ENCODE assay signal across 19 cellular contexts in the genomic region with DNA sequence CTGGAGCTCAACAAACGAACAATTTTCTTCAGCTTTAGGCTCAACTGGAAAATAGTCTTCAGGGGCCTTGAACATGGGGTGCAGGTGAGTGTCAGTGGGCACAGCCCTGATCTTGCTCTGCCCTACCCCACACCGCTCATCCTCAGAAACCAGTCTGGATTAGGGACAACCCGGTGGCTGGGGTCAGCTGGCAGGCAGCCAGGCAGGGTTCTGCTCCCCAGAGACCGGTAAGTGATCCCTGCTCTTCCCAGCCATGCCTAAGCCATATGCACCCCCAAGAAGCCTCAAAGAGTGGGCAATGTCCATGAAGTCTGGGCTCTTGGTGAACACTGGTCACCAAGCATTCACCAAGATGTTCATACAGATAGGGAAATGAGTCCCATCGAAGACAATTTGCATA.
"Had no signal": no experiment of that assay in that cellular context is flagged by ENCODE, and none has a peak within 500 bp of the region (broad histone marks: within the 10 kb centered on the region; RNA-seq: fewer than 3 reads in every experiment).

No MANE protein-coding gene starts in this region.

- H3K9me3 Mint-ChIP-seq: activated naive CD4-positive, alpha-beta T cell treated with anti-CD3 and anti-CD28 coated beads, Interleukin-2, amount 50 U/mL, for 24 hours; activated naive CD8-positive, alpha-beta T cell treated with anti-CD3 and anti-CD28 coated beads, Interleukin-2, amount 50 U/mL, for 24 hours; T-helper 2 cell treated with Interferon-gamma antibody and Interleukin-4, amounts not matched to agents 5 μg/mL and 100 μg/mL, for 36 hours had no signal

- H3K36me3 Mint-ChIP-seq: activated naive CD4-positive, alpha-beta T cell treated with anti-CD3 and anti-CD28 coated beads, Interleukin-2, amount 50 U/mL, for 24 hours had no signal

- H3K27ac Mint-ChIP-seq: activated naive CD4-positive, alpha-beta T cell treated with anti-CD3 and anti-CD28 coated beads, Interleukin-2, amount 50 U/mL, for 24 hours; activated naive CD8-positive, alpha-beta T cell treated with anti-CD3 and anti-CD28 coated beads, Interleukin-2, amount 50 U/mL, for 24 hours; nephron; T-helper 2 cell treated with Interferon-gamma antibody and Interleukin-4, amounts not matched to agents 5 μg/mL and 100 μg/mL, for 36 hours had no signal

- ATAC-seq: activated naive CD8-positive, alpha-beta T cell treated with anti-CD3 and anti-CD28 coated beads, Interleukin-2, amount 50 U/mL, for 24 hours; mucosa of descending colon; sciatic nerve had no signal

- H3K4me1 Mint-ChIP-seq: activated naive CD4-positive, alpha-beta T cell treated with anti-CD3 and anti-CD28 coated beads, Interleukin-2, amount 50 U/mL, for 24 hours; activated naive CD8-positive, alpha-beta T cell treated with anti-CD3 and anti-CD28 coated beads, Interleukin-2, amount 50 U/mL, for 24 hours had no signal

- H3K27me3 Mint-ChIP-seq: activated naive CD4-positive, alpha-beta T cell treated with anti-CD3 and anti-CD28 coated beads, Interleukin-2, amount 50 U/mL, for 24 hours had no signal

- DNase-seq: activated CD4-positive, alpha-beta T cell treated with anti-CD3 and anti-CD28 coated beads for 48 hours; activated CD4-positive, alpha-beta T cell treated with anti-CD3 and anti-CD28 coated beads, Interleukin-2, amount 50 U/mL, for 48 hours; activated gamma-delta T cell treated with Interleukin-2 at 50 U/mL for 16 hours; activated naive CD8-positive, alpha-beta T cell treated with anti-CD3 and anti-CD28 coated beads, Interleukin-2, amount 50 U/mL, for 24 hours; activated T-cell treated with anti-CD3 and anti-CD28 coated beads, Interleukin-2, amount 50 U/mL, for 1 hour; amygdala; caudate nucleus; cortex of kidney; left ventricle myocardium inferior; mucosa of descending colon; small intestine; stimulated activated CD4-positive, alpha-beta T cell treated with anti-CD3 and anti-CD28 coated beads, Interleukin-1b, Interleukin-23, amount 100 ng/mL, for 48 hours; stimulated activated naive CD4-positive, alpha-beta T cell treated with Interleukin-2 at 50 U/mL for 16 hours; T-helper 1 cell; uterus had no signal

- H3K4me3 Mint-ChIP-seq: activated naive CD4-positive, alpha-beta T cell treated with anti-CD3 and anti-CD28 coated beads, Interleukin-2, amount 50 U/mL, for 24 hours; activated naive CD8-positive, alpha-beta T cell treated with anti-CD3 and anti-CD28 coated beads, Interleukin-2, amount 50 U/mL, for 24 hours; nephron; T-helper 2 cell treated with Interferon-gamma antibody and Interleukin-4, amounts not matched to agents 5 μg/mL and 100 μg/mL, for 36 hours had no signal
